ENCODE assay signal across 8 cellular contexts in genomic region chr9:98380065-98380681, GRCh38.
DNase-seq lines count a peak whose midpoint lies in the region; ATAC-seq and TF ChIP-seq lines count a peak whose summit lies in the region.
"Had no signal": no experiment of that assay in that cellular context is flagged by ENCODE, and none has a peak within 500 bp of the region (broad histone marks: within the 10 kb centered on the region; RNA-seq: fewer than 3 reads in every experiment).

No MANE protein-coding gene starts in this region.

- ATAC-seq in GM18868 (IDR thresholded peaks at IDR 0.05; ENCODE audit: unreplicated experiment), result peak; percentile 58
- ATAC-seq in gastrocnemius medialis, result no peak

- H3K36me3 ChIP-seq in skeletal muscle satellite cell (ENCODE audit: insufficient read depth, low read length) (no peaks in the 10 kb centered on the region), tibial artery (no peaks in the 10 kb centered on the region), gastrocnemius medialis (no peaks in the 10 kb centered on the region)

- no peaks in the 10 kb centered on the region for H3K9me3 ChIP-seq in skeletal muscle satellite cell (replicated peaks; ENCODE audit: low read length)
- no peaks in the 10 kb centered on the region for H3K9me3 ChIP-seq in tibial artery
- no peaks in the 10 kb centered on the region for H3K9me3 ChIP-seq in gastrocnemius medialis

- no peak overlapping the region for H3K27ac Mint-ChIP-seq in endothelial cell (ENCODE audit: unreplicated experiment)
- H3K27ac Mint-ChIP-seq in immature natural killer cell, result no peak overlapping the region

- H3K36me3 Mint-ChIP-seq in endothelial cell (ENCODE audit: low read depth, unreplicated experiment), result peaks cover 1% of the 10 kb centered on the region
- H3K36me3 Mint-ChIP-seq in immature natural killer cell, result no peaks in the 10 kb centered on the region

- H3K9me3 Mint-ChIP-seq in endothelial cell (ENCODE audit: unreplicated experiment) (no peaks in the 10 kb centered on the region), immature natural killer cell (no peaks in the 10 kb centered on the region)
- H3K9me3 Mint-ChIP-seq: central memory CD8-positive, alpha-beta T cell had no signal

- in situ Hi-C loops in KBM-7 (cut with MboI; ENCODE audit: low pct_unique_long_range_greater_than_20kb, low sequenced_read_pairs) (no loop called here), gastrocnemius medialis (cut with MboI; ENCODE audit: low sequenced_read_pairs in 4 of 4) (no loop called here)

- H3K4me1 ChIP-seq in skeletal muscle satellite cell (ENCODE audit: control insufficient read depth, insufficient read depth, low read length) (peaks cover 18% of the 10 kb centered on the region), tibial artery (no peaks in the 10 kb centered on the region), gastrocnemius medialis (no peaks in the 10 kb centered on the region)

- peak overlapping the region; percentile 15 for H3K9ac ChIP-seq in skeletal muscle satellite cell (ENCODE audit: low read depth, low read length)

- H3K27me3 Mint-ChIP-seq in endothelial cell (ENCODE audit: unreplicated experiment) (no peaks in the 10 kb centered on the region), immature natural killer cell (ENCODE audit: low read depth in 3 of 3) (peaks cover 0 to 2% (median 0%) of the 10 kb centered on the region in 3 donors)
- H3K27me3 Mint-ChIP-seq: central memory CD8-positive, alpha-beta T cell had no signal

- peak overlapping the region; percentile 38 for H3K4me2 ChIP-seq in skeletal muscle satellite cell (ENCODE audit: low read length)

- H3K4me1 Mint-ChIP-seq in endothelial cell (ENCODE audit: unreplicated experiment) (peaks cover 11% of the 10 kb centered on the region), immature natural killer cell (no peaks in the 10 kb centered on the region)
- H3K4me1 Mint-ChIP-seq: central memory CD8-positive, alpha-beta T cell had no signal

- no peaks in the 10 kb centered on the region for H3K27me3 ChIP-seq in skeletal muscle satellite cell (ENCODE audit: control insufficient read depth, insufficient read depth, low read length)
- H3K27me3 ChIP-seq in tibial artery, result no peaks in the 10 kb centered on the region
- H3K27me3 ChIP-seq in gastrocnemius medialis, result no peaks in the 10 kb centered on the region

- H3K4me3 ChIP-seq in skeletal muscle satellite cell (ENCODE audit: low read length) (no peak overlapping the region), tibial artery (no peak overlapping the region), gastrocnemius medialis (no peak overlapping the region)

- DNase-seq in KBM-7 (peak; percentile 2), endothelial cell (ENCODE audit: low spot score) (peak; percentile 39), tibial artery (no peak), gastrocnemius medialis (no peak), immature natural killer cell (no peak)

- H3K27ac ChIP-seq in tibial artery, result no peak overlapping the region
- no peak overlapping the region for H3K27ac ChIP-seq in gastrocnemius medialis

- intact Hi-C loops in tibial artery (cut with DNase I; ENCODE audit: low total_unique reads), result no loop called here
- intact Hi-C loops in gastrocnemius medialis (cut with DNase I; ENCODE audit: low total_unique reads), result no loop called here

- H3K4me3 Mint-ChIP-seq in endothelial cell (ENCODE audit: unreplicated experiment) (no peak overlapping the region), immature natural killer cell (no peak overlapping the region)
- H3K4me3 Mint-ChIP-seq: central memory CD8-positive, alpha-beta T cell had no signal

- no peak for TF ChIP-seq POLR2A in gastrocnemius medialis (IDR thresholded peaks at IDR 0.05)

- no peak for TF ChIP-seq CTCF in endothelial cell (IDR thresholded peaks at IDR 0.05; ENCODE audit: unreplicated experiment)
- no peak for TF ChIP-seq CTCF in tibial artery (IDR thresholded peaks at IDR 0.05)
- TF ChIP-seq CTCF in gastrocnemius medialis (IDR thresholded peaks at IDR 0.05 in 4 of 5, conservative IDR thresholded peaks at IDR 0.05 in 1 of 5), result no peak

Comparison
In these comparisons a context has a peak if more than half of its experiments do, and no peak if none do; other contexts are left out.
1. DNase-seq: peak in KBM-7 (single experiment) and endothelial cell (single experiment); none in tibial artery (0 of 2), gastrocnemius medialis (0 of 2) and immature natural killer cell (0 of 3).